ENCODE assay signal across 9 cellular contexts in genomic region chr1:188244681-188245080, GRCh38.
"Had no signal": no experiment of that assay in that cellular context is flagged by ENCODE, and none has a peak within 500 bp of the region (broad histone marks: within the 10 kb centered on the region; RNA-seq: fewer than 3 reads in every experiment).

No MANE protein-coding gene starts in this region.

- H3K4me3 ChIP-seq: GM23248, GM23338, HAP-1 had no signal

- H3K27ac ChIP-seq: GM23248 had no signal

- DNase-seq: GM23248, GOT3, H7, H9, HCEC 1CT, HFFc6 had no signal

- ATAC-seq: GM23338, HCT116 had no signal

- H3K4me1 ChIP-seq: HAP-1 had no signal

- H3K9me3 ChIP-seq: HAP-1 had no signal

- H3K36me3 ChIP-seq: HAP-1 had no signal

- H3K9ac ChIP-seq: GM23248 had no signal
